ENCODE assay signal across 8 cellular contexts in the genomic region with DNA sequence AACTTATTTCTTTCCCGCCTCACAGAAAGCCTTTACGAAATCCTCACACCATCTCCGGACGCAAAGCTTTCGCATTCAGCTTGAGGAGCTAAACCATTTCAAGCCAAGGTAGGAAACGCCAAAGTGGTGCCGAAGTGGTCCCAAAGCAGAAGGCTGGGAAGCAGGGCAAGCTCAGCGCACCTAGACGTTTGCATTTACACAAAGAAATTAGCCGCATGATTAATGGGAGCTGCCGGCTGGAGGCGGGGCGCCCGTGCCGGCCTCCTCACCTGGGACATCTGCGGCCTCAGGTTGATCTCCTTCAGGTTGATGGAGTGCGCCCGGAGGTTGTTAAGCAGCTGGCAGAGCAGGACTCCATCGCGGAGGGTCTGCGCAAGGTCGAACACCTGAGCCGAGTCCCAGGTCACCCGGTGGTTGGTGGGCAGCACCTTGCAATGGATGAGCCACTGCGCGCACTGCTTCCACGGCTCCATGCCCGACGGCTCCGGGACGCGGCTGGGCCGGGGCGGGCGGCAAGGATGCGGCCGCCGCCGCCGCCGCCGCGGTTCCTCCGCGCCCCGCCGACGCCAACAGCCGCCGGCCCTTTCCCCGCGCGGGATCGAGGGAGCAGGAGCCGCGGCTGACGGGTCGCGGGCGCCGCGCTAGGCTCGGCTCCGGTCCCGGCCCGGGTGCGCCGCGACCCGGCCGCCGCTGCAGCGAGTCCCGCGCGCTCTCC. TPM values are rescaled to one million over a fixed set of nuclear protein-coding genes. Genes with fewer than 3 reads are reported as not detected.
DNase-seq lines count a peak whose midpoint lies in the region; ATAC-seq, FAIRE-seq and TF ChIP-seq lines count a peak whose summit lies in the region.

No MANE protein-coding gene starts in this region.

- POLR2A ChIA-PET in PC-3 (lab: Charles Lee; ENCODE audit: unreplicated experiment), result no interaction called here

- no peak overlapping the region for H3K9ac ChIP-seq in PC-3 (ENCODE audit: low read length)

- no peaks in the 10 kb centered on the region for H3K9me2 ChIP-seq in PC-3 (replicated peaks; ENCODE audit: low read length)

- TF ChIP-seq CTCF in PC-3 (conservative IDR thresholded peaks at IDR 0.05; ENCODE audit: low read depth, low read length) (no peak), astrocyte of the spinal cord (IDR thresholded peaks at IDR 0.05; ENCODE audit: low read depth, low read length) (no peak)

- H3F3A ChIP-seq in PC-3 (ENCODE audit: low read length, unreplicated experiment), result no peaks in the 10 kb centered on the region

- peak overlapping the region; percentile 64 for H3K4me2 ChIP-seq in PC-3 (ENCODE audit: low read length)

- FAIRE-seq in urothelium cell line (lab: Jason Lieb, UNC), result no peak

- no peaks in the 10 kb centered on the region for H4K20me1 ChIP-seq in PC-3 (ENCODE audit: low read length)

- ATAC-seq in PC-3 (peak; percentile 32), HG03457 (IDR thresholded peaks at IDR 0.05; ENCODE audit: unreplicated experiment) (no peak)

- H3K27ac ChIP-seq in PC-3 (ENCODE audit: low read length), result no peak overlapping the region

- peak overlapping the region; percentile 48 for H3K4me3 ChIP-seq in PC-3 (ENCODE audit: low read length)
- H3K4me3 ChIP-seq in astrocyte of the spinal cord (ENCODE audit: low read depth, low read length), result peak overlapping the region; percentile 34

- no peaks in the 10 kb centered on the region for H3K36me3 ChIP-seq in PC-3 (ENCODE audit: low read depth, low read length)

- H3K4me1 ChIP-seq in PC-3 (ENCODE audit: insufficient read depth, low read length), result no peaks in the 10 kb centered on the region

- peaks cover 10% of the 10 kb centered on the region for H3K27me3 ChIP-seq in PC-3 (ENCODE audit: low read length)

- no TSS peak for BruUV-seq in PC-3 (replicated peaks; lab: Mats Ljungman, UMichigan)

- H2AFZ ChIP-seq in PC-3 (ENCODE audit: low read length), result peak overlapping the region; percentile 47

- intact Hi-C loops in PC-3 (cut with micrococcal nuclease), result loop anchor here (10.0 kb wide), 1 partner anchor 160 kb away; no protein-coding TSS in a partner anchor

- H3K9me3 ChIP-seq in PC-3 (ENCODE audit: low read length), result no peaks in the 10 kb centered on the region

- no peaks in the 10 kb centered on the region for H3K79me2 ChIP-seq in PC-3 (ENCODE audit: low read length)

- in situ Hi-C loops in astrocyte of the spinal cord (cut with HindIII; ENCODE audit: low sequenced_read_pairs), result no loop called here

- CTCF ChIA-PET in PC-3 (lab: Charles Lee), result no interaction called here

- DNase-seq in NCI-H1417 (lab: John Stamatoyannopoulos, UW), result peak; percentile 10 to 78 (median 70)
- DNase-seq in NCI-H1417 treated with DMSO at 0.1 percent for 48 hours (lab: John Stamatoyannopoulos, UW), result no peak
- DNase-seq in PC-3, result no peak
- peak; percentile 14 for DNase-seq in astrocyte of the spinal cord (ENCODE audit: low read depth, low spot score)
- peak; percentile 49 for DNase-seq in iPS-NIHi7 (ENCODE audit: extremely low spot score)
- DNase-seq in stimulated activated CD4-positive, alpha-beta T cell treated with anti-CD3 and anti-CD28 coated beads, Interleukin-15, amount 100 ng/mL, for 24 hours, result peak; percentile 51
- DNase-seq in urothelium cell line (ENCODE audit: low spot score), result no peak

RNA-seq across cellular contexts. Expression of a gene that starts 0.4 kb away (rescaled TPM):
- total RNA-seq in PC-3 (2014; rRNA removed), result 0.73 and 0.98 TPM in 2 replicates

Comparison
In these comparisons a context has a peak if more than half of its experiments do, and no peak if none do; other contexts are left out.
1. DNase-seq: peak in NCI-H1417 (3 of 3), astrocyte of the spinal cord (single experiment), iPS-NIHi7 (single experiment) and stimulated activated CD4-positive, alpha-beta T cell treated with anti-CD3 and anti-CD28 coated beads, Interleukin-15, amount 100 ng/mL, for 24 hours (single experiment); none in NCI-H1417 treated with DMSO at 0.1 percent for 48 hours (single experiment), PC-3 (single experiment) and urothelium cell line (single experiment).